In genomic region chr1:38336961-38337360, GRCh38 we compare ENCODE assay signal across 17 cellular contexts.
DNase-seq lines count a peak whose midpoint lies in the region; ATAC-seq and TF ChIP-seq lines count a peak whose summit lies in the region.
"Had no signal": no experiment of that assay in that cellular context is flagged by ENCODE, and none has a peak within 500 bp of the region (broad histone marks: within the 10 kb centered on the region; RNA-seq: fewer than 3 reads in every experiment).

No MANE protein-coding gene starts in this region.

- peaks cover 12% of the 10 kb centered on the region; the same call in 1 of the 2 replicates for H3K9me2 ChIP-seq in GM23338 (ENCODE audit: insufficient read depth)

- H3K27ac Mint-ChIP-seq in GM23338: no peak overlapping the region
- H3K27ac Mint-ChIP-seq in WTC11: no peak overlapping the region
- H3K27ac Mint-ChIP-seq: B cell; CD4-positive, CD25-positive, alpha-beta regulatory T cell; CD8-positive, alpha-beta T cell had no signal

- CTCF ChIA-PET in WTC11 (lab: Charles Lee): interaction anchor here (0.8 to 2.1 kb wide), 3 partner anchors 66 to 265 kb away, joined by 3 to 8 read pairs (median 3); no protein-coding TSS in a partner anchor

- H3F3A ChIP-seq in GM23338 (replicated peaks; ENCODE audit: low read depth): no peaks in the 10 kb centered on the region

- H3K27me3 Mint-ChIP-seq in GM23338 (ENCODE audit: insufficient read depth, low read depth, poor library complexity): peaks cover 6% of the 10 kb centered on the region
- H3K27me3 Mint-ChIP-seq in WTC11 (ENCODE audit: low read depth): no peaks in the 10 kb centered on the region; the same call in 1 of the 2 replicates

- no peaks in the 10 kb centered on the region; the same call in 2 of the 3 replicates for H3K9me3 Mint-ChIP-seq in GM23338
- peaks cover 10% of the 10 kb centered on the region; the same call in 1 of the 2 replicates for H3K9me3 Mint-ChIP-seq in WTC11
- H3K9me3 Mint-ChIP-seq: CD8-positive, alpha-beta T cell; H9 had no signal

- H3K4me3 Mint-ChIP-seq in GM23338: no peak overlapping the region
- no peak overlapping the region for H3K4me3 Mint-ChIP-seq in WTC11
- H3K4me3 Mint-ChIP-seq: B cell; CD4-positive, CD25-positive, alpha-beta regulatory T cell; CD8-positive, alpha-beta T cell; H9 had no signal

- H3K27ac ChIP-seq in GM23338 (ENCODE audit: low read depth) (no peak overlapping the region), coronary artery (no peak overlapping the region)
- H3K27ac ChIP-seq: 22Rv1, BLaER1, C4-2B had no signal

- TF ChIP-seq CTCF in GM23338 (conservative IDR thresholded peaks at IDR 0.05; ENCODE audit: low read depth in 2 of 2): no peak
- no peak for TF ChIP-seq CTCF in coronary artery (IDR thresholded peaks at IDR 0.05)
- no peak for TF ChIP-seq CTCF in WTC11 (IDR thresholded peaks at IDR 0.05)
- TF ChIP-seq CTCF in omental fat pad (IDR thresholded peaks at IDR 0.05): no peak

- H3K4me1 Mint-ChIP-seq in GM23338 (peaks cover 16% of the 10 kb centered on the region), WTC11 (peaks cover 16% of the 10 kb centered on the region)

- H4K20me1 ChIP-seq in GM23338 (replicated peaks; ENCODE audit: insufficient read depth): no peaks in the 10 kb centered on the region
- H4K20me1 ChIP-seq: BLaER1 had no signal

- no peaks in the 10 kb centered on the region for H3K36me3 ChIP-seq in GM23338 (ENCODE audit: insufficient read depth)
- H3K36me3 ChIP-seq: BLaER1 had no signal

- POLR2A ChIA-PET in WTC11 (lab: Charles Lee): no interaction called here

- H3K4me3 ChIP-seq in GM23338 (no peak overlapping the region), coronary artery (no peak overlapping the region)
- H3K4me3 ChIP-seq: BLaER1 had no signal

- ATAC-seq in GM23338: no peak
- no peak for ATAC-seq in WTC11
- no peak for ATAC-seq in omental fat pad (ENCODE audit: low FRiP score)
- ATAC-seq: CD8-positive, alpha-beta T cell; HCT116 had no signal

- H3K79me2 ChIP-seq in GM23338 (replicated peaks; ENCODE audit: insufficient read depth): no peaks in the 10 kb centered on the region

- no peaks in the 10 kb centered on the region for H3K27me3 ChIP-seq in GM23338 (ENCODE audit: insufficient read depth)
- H3K27me3 ChIP-seq: BLaER1 had no signal

- 0 out of 2 replicates have a peak overlapping the region, but pooled peaks have one; percentile 48 for H3K4me2 ChIP-seq in GM23338
- H3K4me2 ChIP-seq: BLaER1 had no signal

- no peak overlapping the region for H2AFZ ChIP-seq in GM23338

- peaks cover 5% of the 10 kb centered on the region; the same call in 1 of the 2 replicates for H3K4me1 ChIP-seq in GM23338 (ENCODE audit: insufficient read depth)
- H3K4me1 ChIP-seq: BLaER1, Caco-2 had no signal

- DNase-seq in GM23338 (ENCODE audit: low spot score) (no peak), coronary artery (ENCODE audit: low spot score) (peak; percentile 31), islet precursor cell (peak; percentile 25), WTC11 (ENCODE audit: low spot score) (no peak), pons (ENCODE audit: low spot score) (no peak), omental fat pad (ENCODE audit: low spot score) (no peak)
- DNase-seq: Caco-2; CD4-positive, CD25-positive, alpha-beta regulatory T cell; CD8-positive, alpha-beta T cell; DMS153; DND-41; H9 had no signal

- no peaks in the 10 kb centered on the region; the same call in 2 of the 3 replicates for H3K36me3 Mint-ChIP-seq in GM23338 (ENCODE audit: low read depth)
- no peaks in the 10 kb centered on the region for H3K36me3 Mint-ChIP-seq in WTC11
- H3K36me3 Mint-ChIP-seq: CD4-positive, CD25-positive, alpha-beta regulatory T cell; CD8-positive, alpha-beta T cell had no signal

TF ChIP-seq in GM23338, 12 proteins besides CTCF, POLR2A, EP300 and RAD21 (continues in another document):
- no peak for TF ChIP-seq STAT1 (IDR thresholded peaks at IDR 0.05; ENCODE audit: unreplicated experiment)
- TF ChIP-seq ZNF331 (CRISPR knock-in tag; IDR thresholded peaks at IDR 0.05; ENCODE audit: low read depth): no peak
- TF ChIP-seq ZNF114 (CRISPR knock-in tag; IDR thresholded peaks at IDR 0.05): no peak
- no peak for TF ChIP-seq REST (IDR thresholded peaks at IDR 0.05; ENCODE audit: unreplicated experiment)
- TF ChIP-seq JUNB (IDR thresholded peaks at IDR 0.05; ENCODE audit: unreplicated experiment): no peak
- TF ChIP-seq ETS1 (IDR thresholded peaks at IDR 0.05): no peak
- no peak for TF ChIP-seq NANOG (IDR thresholded peaks at IDR 0.05; ENCODE audit: borderline replicate concordance)

TF ChIP-seq in WTC11, 78 proteins besides CTCF, POLR2A, EP300 and RAD21:
- TF ChIP-seq GABPB1 (CRISPR knock-in tag; IDR thresholded peaks at IDR 0.05) (no peak), ELF4 (CRISPR knock-in tag; IDR thresholded peaks at IDR 0.05; ENCODE audit: low read depth) (no peak), NFYB (CRISPR knock-in tag; conservative IDR thresholded peaks at IDR 0.05; ENCODE audit: low read depth) (no peak), HMGA2 (CRISPR knock-in tag; IDR thresholded peaks at IDR 0.05) (no peak), ZNF232 (CRISPR knock-in tag; IDR thresholded peaks at IDR 0.05) (no peak), PRRX2 (CRISPR knock-in tag; IDR thresholded peaks at IDR 0.05) (no peak), ATF1 (CRISPR knock-in tag; IDR thresholded peaks at IDR 0.05) (no peak), ZNF317 (CRISPR knock-in tag; IDR thresholded peaks at IDR 0.05; ENCODE audit: borderline replicate concordance, low read depth) (no peak)

Comparison
In these comparisons a context has a peak if more than half of its experiments do, and no peak if none do; other contexts are left out.
1. DNase-seq: peak in coronary artery (single experiment) and islet precursor cell (single experiment); none in GM23338 (single experiment), WTC11 (single experiment), pons (single experiment) and omental fat pad (single experiment).